24 cellular contexts compared by ENCODE assay signal in the genomic region with DNA sequence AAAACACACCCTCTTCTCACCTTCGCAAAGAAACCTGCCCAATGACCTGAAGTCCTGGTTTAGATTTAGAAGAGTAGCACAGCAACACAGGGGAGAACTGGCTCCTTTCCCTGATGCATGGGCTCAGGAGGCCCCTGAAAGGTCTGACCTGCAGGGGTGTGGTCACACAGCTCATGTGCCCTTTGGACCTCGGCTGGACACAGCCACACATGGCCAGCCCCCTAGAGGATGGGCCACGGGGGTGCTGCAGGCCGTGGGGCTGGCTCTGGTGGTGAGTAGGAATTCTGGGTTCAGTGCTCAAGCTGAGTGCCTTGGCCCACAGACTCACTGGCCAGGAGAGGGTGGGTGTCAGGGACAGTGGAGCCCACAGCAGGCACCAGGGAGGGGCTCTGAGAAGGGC.
"Had no signal": no experiment of that assay in that cellular context is flagged by ENCODE, and none has a peak within 500 bp of the region (broad histone marks: within the 10 kb centered on the region; RNA-seq: fewer than 3 reads in every experiment).

No MANE protein-coding gene starts in this region.

- ATAC-seq: esophagus mucosa, gastrocnemius medialis, left colon, mucosa of descending colon, sciatic nerve had no signal

- H3K27ac ChIP-seq: colonic mucosa, epithelial cell of prostate, gastrocnemius medialis, left ventricle myocardium inferior, prostate gland, right atrium auricular region, suprapubic skin, thyroid gland had no signal

- H3K4me1 ChIP-seq: colonic mucosa, gastrocnemius medialis, left ventricle myocardium inferior, prostate gland, right atrium auricular region, suprapubic skin, thyroid gland had no signal

- H3K27me3 ChIP-seq: colonic mucosa, gastrocnemius medialis, right atrium auricular region, suprapubic skin, thyroid gland had no signal

- DNase-seq: colonic mucosa; effector CD8-positive, alpha-beta T cell; endodermal cell; foreskin fibroblast; gastrocnemius medialis; head of caudate nucleus; hippocampal formation; kidney glomerular epithelial cell; left colon; left ventricle myocardium inferior; mesenchymal stem cell; mucosa of descending colon; naive B cell; stimulated activated CD4-positive, alpha-beta T cell treated with anti-CD3 and anti-CD28 coated beads, Interleukin-2, amount 100 ng/mL, for 24 hours; stimulated activated CD4-positive, alpha-beta T cell treated with anti-CD3 and anti-CD28 coated beads, Interleukin-4, amount 100 ng/mL, for 24 hours; thyroid gland; trophoblast cell had no signal

- H3K4me3 ChIP-seq: colonic mucosa, gastrocnemius medialis, left ventricle myocardium inferior, mucosa of descending colon, prostate gland, right atrium auricular region, suprapubic skin, thyroid gland had no signal

- FAIRE-seq: islet of Langerhans had no signal

- H3K36me3 ChIP-seq: colonic mucosa, gastrocnemius medialis, left ventricle myocardium inferior, prostate gland, right atrium auricular region, suprapubic skin, thyroid gland had no signal

- H3K9me3 ChIP-seq: colonic mucosa, gastrocnemius medialis, left ventricle myocardium inferior, mucosa of descending colon, prostate gland, right atrium auricular region, suprapubic skin, thyroid gland had no signal
